11 cellular contexts compared by ENCODE assay signal in genomic region chr15:58545307-58546065, GRCh38.
DNase-seq lines count a peak whose midpoint lies in the region; ATAC-seq, FAIRE-seq and TF ChIP-seq lines count a peak whose summit lies in the region.
"Had no signal": no experiment of that assay in that cellular context is flagged by ENCODE, and none has a peak within 500 bp of the region (broad histone marks: within the 10 kb centered on the region; RNA-seq: fewer than 3 reads in every experiment).

No MANE protein-coding gene starts in this region.

- H3K36me3 ChIP-seq in CD4-positive, alpha-beta memory T cell (ENCODE audit: insufficient read depth, low read length): no peaks in the 10 kb centered on the region
- no peaks in the 10 kb centered on the region for H3K36me3 ChIP-seq in parathyroid adenoma (ENCODE audit: control insufficient read depth, insufficient read depth, low read length)

- no peak overlapping the region for H3K4me2 ChIP-seq in parathyroid adenoma (ENCODE audit: low read length)

- H3K9me3 ChIP-seq in CD4-positive, alpha-beta memory T cell (ENCODE audit: control insufficient read depth in 1 of 2, low read length in 2 of 2): no peaks in the 10 kb centered on the region
- H3K9me3 ChIP-seq in parathyroid adenoma (ENCODE audit: control insufficient read depth, low read length): no peaks in the 10 kb centered on the region

- H3K27me3 ChIP-seq in CD4-positive, alpha-beta memory T cell (ENCODE audit: insufficient read depth, low read length): no peaks in the 10 kb centered on the region
- no peaks in the 10 kb centered on the region for H3K27me3 ChIP-seq in parathyroid adenoma (ENCODE audit: control insufficient read depth, insufficient read depth, low read length)

- no peak for FAIRE-seq in GM12891 (lab: Jason Lieb, UNC)

- POLR2A ChIA-PET in CD4-positive, alpha-beta memory T cell (lab: Charles Lee; ENCODE audit: partially characterized antibody): no interaction called here

- peaks cover 12 to 26% (median 17%) of the 10 kb centered on the region in 4 donors for H3K4me1 Mint-ChIP-seq in CD4-positive, alpha-beta memory T cell
- H3K4me1 Mint-ChIP-seq in activated naive CD4-positive, alpha-beta T cell treated with anti-CD3 and anti-CD28 coated beads, Interleukin-2, amount 10 ng/mL, durations not matched to agents 7 days and 5 days: peaks cover 45% of the 10 kb centered on the region

- peaks cover 0 to 2% (median 0%) of the 10 kb centered on the region in 8 donors for H3K9me3 Mint-ChIP-seq in CD4-positive, alpha-beta memory T cell
- H3K9me3 Mint-ChIP-seq in activated naive CD4-positive, alpha-beta T cell treated with anti-CD3 and anti-CD28 coated beads, Interleukin-2, amount 10 ng/mL, durations not matched to agents 7 days and 5 days: peaks cover 1% of the 10 kb centered on the region

- TF ChIP-seq POLR2A in GM12891 (IDR thresholded peaks at IDR 0.05; ENCODE audit: low read depth, low read length): no peak

- no peaks in the 10 kb centered on the region for H3K79me2 ChIP-seq in parathyroid adenoma

- no peak overlapping the region for H3K4me3 ChIP-seq in CD4-positive, alpha-beta memory T cell (ENCODE audit: low read length in 2 of 2)
- H3K4me3 ChIP-seq in parathyroid adenoma (ENCODE audit: low read depth, low read length) (no peak overlapping the region), coronary artery (no peak overlapping the region)

- intact Hi-C loops in CD4-positive, alpha-beta memory T cell (cut with micrococcal nuclease): no loop called here

- ATAC-seq in GM21447 (IDR thresholded peaks at IDR 0.05; ENCODE audit: unreplicated experiment): no peak

- CTCF ChIA-PET in CD4-positive, alpha-beta memory T cell (lab: Charles Lee; ENCODE audit: partially characterized antibody): no interaction called here
- CTCF ChIA-PET in activated naive CD4-positive, alpha-beta T cell treated with anti-CD3 and anti-CD28 coated beads, Interleukin-2, amount 10 ng/mL, durations not matched to agents 7 days and 5 days (lab: Charles Lee): interaction anchor here (0.7 to 1.2 kb wide), 4 partner anchors 28 to 275 kb away, joined by 3 to 6 read pairs (median 4); no protein-coding TSS in a partner anchor

- H3K4me3 Mint-ChIP-seq in CD4-positive, alpha-beta memory T cell: peak overlapping the region in 6 of 8 donors; percentile 14 to 74 (median 43)
- H3K4me3 Mint-ChIP-seq in activated naive CD4-positive, alpha-beta T cell treated with anti-CD3 and anti-CD28 coated beads, Interleukin-2, amount 10 ng/mL, durations not matched to agents 7 days and 5 days: no peak overlapping the region

- peaks cover 19% of the 10 kb centered on the region for H3K4me1 ChIP-seq in CD4-positive, alpha-beta memory T cell (ENCODE audit: insufficient read depth, low read length)
- peaks cover 11% of the 10 kb centered on the region for H3K4me1 ChIP-seq in parathyroid adenoma

- H3K27ac Mint-ChIP-seq in CD4-positive, alpha-beta memory T cell: peak overlapping the region; percentile 45 to 89 (median 72)
- peak overlapping the region; percentile 97 for H3K27ac Mint-ChIP-seq in activated naive CD4-positive, alpha-beta T cell treated with anti-CD3 and anti-CD28 coated beads, Interleukin-2, amount 10 ng/mL, durations not matched to agents 7 days and 5 days

- peak in 1 of 5 donors; percentile 11 for DNase-seq in CD4-positive, alpha-beta memory T cell
- DNase-seq in MV-4-11 (lab: John Stamatoyannopoulos, UW) (peak; percentile 94), GM12891 (ENCODE audit: insufficient read length, low spot score) (no peak), coronary artery (ENCODE audit: low spot score) (no peak), DMS 273 treated with DMSO at 0.1 percent for 48 hours (lab: John Stamatoyannopoulos, UW) (no peak)
- DNase-seq in activated naive CD4-positive, alpha-beta T cell treated with anti-CD3 and anti-CD28 coated beads, Interleukin-2, amount 10 ng/mL, durations not matched to agents 7 days and 5 days: peak; percentile 69
- DNase-seq: caudate nucleus, NCI-H1092 had no signal

- H3K36me3 Mint-ChIP-seq in CD4-positive, alpha-beta memory T cell: no peaks in the 10 kb centered on the region
- H3K36me3 Mint-ChIP-seq in activated naive CD4-positive, alpha-beta T cell treated with anti-CD3 and anti-CD28 coated beads, Interleukin-2, amount 10 ng/mL, durations not matched to agents 7 days and 5 days: peaks cover 13% of the 10 kb centered on the region

- no peak overlapping the region for H2AFZ ChIP-seq in parathyroid adenoma

- H3K9ac ChIP-seq in parathyroid adenoma: no peak overlapping the region

- no peaks in the 10 kb centered on the region for H3K27me3 Mint-ChIP-seq in CD4-positive, alpha-beta memory T cell
- peaks cover 3% of the 10 kb centered on the region for H3K27me3 Mint-ChIP-seq in activated naive CD4-positive, alpha-beta T cell treated with anti-CD3 and anti-CD28 coated beads, Interleukin-2, amount 10 ng/mL, durations not matched to agents 7 days and 5 days

- TF ChIP-seq CTCF in parathyroid adenoma (IDR thresholded peaks at IDR 0.05): no peak
- no peak for TF ChIP-seq CTCF in coronary artery (IDR thresholded peaks at IDR 0.05)

- H3K27ac ChIP-seq in CD4-positive, alpha-beta memory T cell (ENCODE audit: low read depth, low read length): no peak overlapping the region
- H3K27ac ChIP-seq in parathyroid adenoma: peak overlapping the region; percentile 90
- H3K27ac ChIP-seq in coronary artery: peak overlapping the region in 1 of 2 donors; percentile 15
- H3K27ac ChIP-seq: VCaP had no signal

TF ChIP-seq in GM12891, 5 proteins besides CTCF, POLR2A, EP300 and RAD21:
- TF ChIP-seq POLR2AphosphoS5 (IDR thresholded peaks at IDR 0.05; ENCODE audit: low read depth, low read length): no peak
- no peak for TF ChIP-seq POU2F2 (IDR thresholded peaks at IDR 0.05; ENCODE audit: low read depth, low read length)
- TF ChIP-seq PAX5 (IDR thresholded peaks at IDR 0.05; ENCODE audit: insufficient read depth, low read length, severe bottlenecking): no peak
- TF ChIP-seq SPI1 (IDR thresholded peaks at IDR 0.05; ENCODE audit: low read depth, low read length): no peak
- TF ChIP-seq TAF1 (IDR thresholded peaks at IDR 0.05; ENCODE audit: low read depth, low read length): no peak

Comparison
In these comparisons a context has a peak if more than half of its experiments do, and no peak if none do; other contexts are left out.
1. DNase-seq: peak in MV-4-11 (single experiment) and activated naive CD4-positive, alpha-beta T cell treated with anti-CD3 and anti-CD28 coated beads, Interleukin-2, amount 10 ng/mL, durations not matched to agents 7 days and 5 days (single experiment); none in GM12891 (single experiment), coronary artery (single experiment) and DMS 273 treated with DMSO at 0.1 percent for 48 hours (single experiment).